Comparison of ENCODE assay signal across 2 cellular contexts in the genomic region with DNA sequence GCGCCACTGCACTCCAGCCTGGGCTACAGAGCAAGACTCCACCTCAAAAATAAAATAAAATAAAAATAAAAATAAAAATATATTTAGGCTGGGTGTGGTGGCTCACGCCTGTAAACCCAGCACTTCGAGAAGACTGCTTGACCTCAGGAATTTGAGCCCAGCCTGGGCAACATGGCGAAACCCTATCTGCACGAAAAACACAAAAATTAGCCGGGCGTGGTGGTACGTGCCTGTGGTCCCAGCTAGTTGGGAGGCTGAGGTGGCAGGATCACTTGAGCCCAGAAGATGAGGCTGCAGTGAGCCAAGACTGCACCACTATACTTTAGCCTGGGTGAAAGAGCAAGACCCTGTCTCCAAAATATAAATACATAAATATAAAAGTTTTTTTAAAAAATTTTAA.
TF ChIP-seq lines count a peak whose summit lies in the region.

No MANE protein-coding gene starts in this region.

TF ChIP-seq in SK-N-SH, 30 proteins besides CTCF, POLR2A, EP300 and RAD21 (continued from another document):
- TF ChIP-seq, protein P1, sequence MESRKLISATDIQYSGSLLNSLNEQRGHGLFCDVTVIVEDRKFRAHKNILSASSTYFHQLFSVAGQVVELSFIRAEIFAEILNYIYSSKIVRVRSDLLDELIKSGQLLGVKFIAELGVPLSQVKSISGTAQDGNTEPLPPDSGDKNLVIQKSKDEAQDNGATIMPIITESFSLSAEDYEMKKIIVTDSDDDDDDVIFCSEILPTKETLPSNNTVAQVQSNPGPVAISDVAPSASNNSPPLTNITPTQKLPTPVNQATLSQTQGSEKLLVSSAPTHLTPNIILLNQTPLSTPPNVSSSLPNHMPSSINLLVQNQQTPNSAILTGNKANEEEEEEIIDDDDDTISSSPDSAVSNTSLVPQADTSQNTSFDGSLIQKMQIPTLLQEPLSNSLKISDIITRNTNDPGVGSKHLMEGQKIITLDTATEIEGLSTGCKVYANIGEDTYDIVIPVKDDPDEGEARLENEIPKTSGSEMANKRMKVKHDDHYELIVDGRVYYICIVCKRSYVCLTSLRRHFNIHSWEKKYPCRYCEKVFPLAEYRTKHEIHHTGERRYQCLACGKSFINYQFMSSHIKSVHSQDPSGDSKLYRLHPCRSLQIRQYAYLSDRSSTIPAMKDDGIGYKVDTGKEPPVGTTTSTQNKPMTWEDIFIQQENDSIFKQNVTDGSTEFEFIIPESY (IDR thresholded peaks at IDR 0.05; ENCODE audit: borderline replicate concordance, low read depth) = no peak
- TF ChIP-seq, protein P2, sequence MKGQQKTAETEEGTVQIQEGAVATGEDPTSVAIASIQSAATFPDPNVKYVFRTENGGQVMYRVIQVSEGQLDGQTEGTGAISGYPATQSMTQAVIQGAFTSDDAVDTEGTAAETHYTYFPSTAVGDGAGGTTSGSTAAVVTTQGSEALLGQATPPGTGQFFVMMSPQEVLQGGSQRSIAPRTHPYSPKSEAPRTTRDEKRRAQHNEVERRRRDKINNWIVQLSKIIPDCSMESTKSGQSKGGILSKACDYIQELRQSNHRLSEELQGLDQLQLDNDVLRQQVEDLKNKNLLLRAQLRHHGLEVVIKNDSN (IDR thresholded peaks at IDR 0.05; ENCODE audit: borderline replicate concordance, low read depth) = no peak
- TF ChIP-seq FOXJ3 (CRISPR knock-in tag; IDR thresholded peaks at IDR 0.05) = no peak
- no peak for TF ChIP-seq NFIC (IDR thresholded peaks at IDR 0.05; ENCODE audit: borderline replicate concordance)
- TF ChIP-seq, protein P3, sequence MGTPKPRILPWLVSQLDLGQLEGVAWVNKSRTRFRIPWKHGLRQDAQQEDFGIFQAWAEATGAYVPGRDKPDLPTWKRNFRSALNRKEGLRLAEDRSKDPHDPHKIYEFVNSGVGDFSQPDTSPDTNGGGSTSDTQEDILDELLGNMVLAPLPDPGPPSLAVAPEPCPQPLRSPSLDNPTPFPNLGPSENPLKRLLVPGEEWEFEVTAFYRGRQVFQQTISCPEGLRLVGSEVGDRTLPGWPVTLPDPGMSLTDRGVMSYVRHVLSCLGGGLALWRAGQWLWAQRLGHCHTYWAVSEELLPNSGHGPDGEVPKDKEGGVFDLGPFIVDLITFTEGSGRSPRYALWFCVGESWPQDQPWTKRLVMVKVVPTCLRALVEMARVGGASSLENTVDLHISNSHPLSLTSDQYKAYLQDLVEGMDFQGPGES (IDR thresholded peaks at IDR 0.05; ENCODE audit: low read depth, low read length) = no peak
- TF ChIP-seq ELF1 (IDR thresholded peaks at IDR 0.05) = no peak

TF ChIP-seq in SK-N-SH treated with all-trans-retinoic acid at 6 μM for 48 hours, 23 proteins besides CTCF, POLR2A, EP300 and RAD21 (continued from another document):
- TF ChIP-seq, protein P4, sequence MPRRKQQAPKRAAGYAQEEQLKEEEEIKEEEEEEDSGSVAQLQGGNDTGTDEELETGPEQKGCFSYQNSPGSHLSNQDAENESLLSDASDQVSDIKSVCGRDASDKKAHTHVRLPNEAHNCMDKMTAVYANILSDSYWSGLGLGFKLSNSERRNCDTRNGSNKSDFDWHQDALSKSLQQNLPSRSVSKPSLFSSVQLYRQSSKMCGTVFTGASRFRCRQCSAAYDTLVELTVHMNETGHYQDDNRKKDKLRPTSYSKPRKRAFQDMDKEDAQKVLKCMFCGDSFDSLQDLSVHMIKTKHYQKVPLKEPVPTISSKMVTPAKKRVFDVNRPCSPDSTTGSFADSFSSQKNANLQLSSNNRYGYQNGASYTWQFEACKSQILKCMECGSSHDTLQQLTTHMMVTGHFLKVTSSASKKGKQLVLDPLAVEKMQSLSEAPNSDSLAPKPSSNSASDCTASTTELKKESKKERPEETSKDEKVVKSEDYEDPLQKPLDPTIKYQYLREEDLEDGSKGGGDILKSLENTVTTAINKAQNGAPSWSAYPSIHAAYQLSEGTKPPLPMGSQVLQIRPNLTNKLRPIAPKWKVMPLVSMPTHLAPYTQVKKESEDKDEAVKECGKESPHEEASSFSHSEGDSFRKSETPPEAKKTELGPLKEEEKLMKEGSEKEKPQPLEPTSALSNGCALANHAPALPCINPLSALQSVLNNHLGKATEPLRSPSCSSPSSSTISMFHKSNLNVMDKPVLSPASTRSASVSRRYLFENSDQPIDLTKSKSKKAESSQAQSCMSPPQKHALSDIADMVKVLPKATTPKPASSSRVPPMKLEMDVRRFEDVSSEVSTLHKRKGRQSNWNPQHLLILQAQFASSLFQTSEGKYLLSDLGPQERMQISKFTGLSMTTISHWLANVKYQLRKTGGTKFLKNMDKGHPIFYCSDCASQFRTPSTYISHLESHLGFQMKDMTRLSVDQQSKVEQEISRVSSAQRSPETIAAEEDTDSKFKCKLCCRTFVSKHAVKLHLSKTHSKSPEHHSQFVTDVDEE (CRISPR knock-in tag; IDR thresholded peaks at IDR 0.05) = no peak
